ENCODE assay signal across 11 cellular contexts in the genomic region with DNA sequence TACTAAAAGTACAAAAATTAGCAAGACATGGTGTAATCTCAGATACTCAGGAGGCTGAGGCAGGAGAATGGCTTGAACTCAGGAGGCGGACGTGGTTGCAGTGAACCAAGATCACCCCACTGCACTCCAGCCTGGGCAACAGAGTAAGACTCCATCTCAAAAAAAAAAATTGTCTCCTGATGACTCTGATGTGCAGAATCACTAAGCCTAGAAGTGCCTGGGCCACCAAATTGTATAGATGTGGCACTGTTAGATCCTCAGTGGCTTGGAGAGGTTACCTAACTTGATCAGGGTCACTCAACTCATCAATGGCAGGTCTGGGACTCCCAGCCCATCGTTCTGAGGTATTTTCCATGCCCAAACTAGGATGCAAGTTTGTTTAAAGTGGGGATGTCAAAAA. TPM values are rescaled to one million over a fixed set of nuclear protein-coding genes. Genes with fewer than 3 reads are reported as not detected.
"Had no signal": no experiment of that assay in that cellular context is flagged by ENCODE, and none has a peak within 500 bp of the region (broad histone marks: within the 10 kb centered on the region; RNA-seq: fewer than 3 reads in every experiment).

No MANE protein-coding gene starts in this region.

- ATAC-seq: HCT116 had no signal

- H3K9me3 ChIP-seq: HAP-1 had no signal

- H3K4me2 ChIP-seq: KMS-11 had no signal

- H3K4me3 ChIP-seq: GM23248, HAP-1 had no signal

- FAIRE-seq: H54, HTR-8/SVneo had no signal

- H3K36me3 ChIP-seq: HAP-1 had no signal

- H3K27ac ChIP-seq: GM23248, HL-60, KMS-11 had no signal

- DNase-seq: GM23248, GOT3, HFFc6, IMR-90, KBM-7 had no signal

- H2AFZ ChIP-seq: GM23248 had no signal

- H3K9ac ChIP-seq: GM23248, KMS-11 had no signal

RNA-seq across cellular contexts. Expression of a gene that starts 10.6 kb away (rescaled TPM):
- total RNA-seq: GM23248 had no signal
- polyA plus RNA-seq: GM23248 had no signal
